9 cellular contexts compared by ENCODE assay signal in the genomic region with DNA sequence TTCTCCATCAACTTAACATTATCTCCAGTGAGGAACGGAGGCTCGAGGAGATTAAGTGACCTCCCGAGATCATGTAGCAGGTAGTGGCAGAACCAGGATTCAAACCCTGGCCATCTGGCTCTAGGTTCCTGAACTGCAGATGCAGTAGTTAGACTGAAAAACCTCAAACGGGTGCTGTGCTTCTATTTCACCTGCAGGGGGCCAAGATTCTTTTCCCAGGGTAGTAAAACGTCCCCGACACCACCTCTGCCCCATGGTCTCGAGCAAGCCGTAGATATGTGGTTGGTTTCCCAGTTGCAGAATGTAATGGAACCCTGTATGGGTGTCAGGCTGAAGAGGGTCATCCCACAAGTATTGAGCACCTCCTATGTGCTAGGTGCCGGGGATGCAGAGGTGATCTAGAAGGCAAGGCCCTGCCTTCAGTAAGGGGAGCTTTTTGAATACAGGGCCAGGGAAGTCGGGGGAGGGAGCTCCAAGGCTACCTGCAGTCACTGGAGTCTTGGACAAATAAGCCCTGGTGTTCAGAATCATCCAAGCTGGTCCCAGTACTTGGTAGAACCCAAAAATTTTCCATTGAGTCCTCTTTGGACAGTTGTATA.
DNase-seq lines count a peak whose midpoint lies in the region; ATAC-seq and TF ChIP-seq lines count a peak whose summit lies in the region.
"Had no signal": no experiment of that assay in that cellular context is flagged by ENCODE, and none has a peak within 500 bp of the region (broad histone marks: within the 10 kb centered on the region; RNA-seq: fewer than 3 reads in every experiment).

No MANE protein-coding gene starts in this region.

- H3K36me3 ChIP-seq in OCI-LY3 (replicated peaks; ENCODE audit: low read depth, low read length) = no peaks in the 10 kb centered on the region
- no peaks in the 10 kb centered on the region for H3K36me3 ChIP-seq in gastroesophageal sphincter
- no peaks in the 10 kb centered on the region for H3K36me3 ChIP-seq in prostate gland
- H3K36me3 ChIP-seq: heart right ventricle had no signal

- no peak for ATAC-seq in gastroesophageal sphincter
- ATAC-seq in GM19395 (IDR thresholded peaks at IDR 0.05; ENCODE audit: unreplicated experiment) = no peak

- no peaks in the 10 kb centered on the region for H3K9me3 ChIP-seq in OCI-LY3 (ENCODE audit: insufficient read depth, low read length)
- no peaks in the 10 kb centered on the region for H3K9me3 ChIP-seq in gastroesophageal sphincter
- H3K9me3 ChIP-seq in prostate gland = no peaks in the 10 kb centered on the region
- H3K9me3 ChIP-seq: heart right ventricle had no signal

- peak; percentile 32 for DNase-seq in stimulated activated CD4-positive, alpha-beta T cell treated with anti-CD3 and anti-CD28 coated beads, Interleukin-15, amount 100 ng/mL, for 24 hours
- DNase-seq in stimulated activated CD4-positive, alpha-beta T cell treated with anti-CD3 and anti-CD28 coated beads, Interleukin-4, amount 100 ng/mL, for 4 hours = no peak
- DNase-seq in erythroblast (lab: John Stamatoyannopoulos, UW) = peak; percentile 38 to 54
- no peak for DNase-seq in prostate gland (ENCODE audit: low spot score)
- no peak for DNase-seq in NCI-H510A (lab: John Stamatoyannopoulos, UW)
- DNase-seq: heart right ventricle had no signal

- H3K9ac ChIP-seq in OCI-LY3 (ENCODE audit: low read length) = no peak overlapping the region

- WGBS in gastroesophageal sphincter (ENCODE audit: low coverage in 1 of 2), 2 donors = 84 to 86% methylated on average over 2 to 8 of the region's 10 CpGs
- 84% methylated on average over 10 of the region's 10 CpGs for WGBS in prostate gland

- H2AFZ ChIP-seq in OCI-LY3 (ENCODE audit: low read depth, low read length) = no peak overlapping the region

- H3K27ac ChIP-seq in OCI-LY3 (ENCODE audit: low read length) (no peak overlapping the region), gastroesophageal sphincter (no peak overlapping the region), prostate gland (no peak overlapping the region)
- H3K27ac ChIP-seq: heart right ventricle had no signal

- H4K20me1 ChIP-seq in OCI-LY3 (ENCODE audit: insufficient read depth, low read length) = peaks cover 4% of the 10 kb centered on the region; the same call in 1 of the 2 replicates

- H3K4me2 ChIP-seq in OCI-LY3 (ENCODE audit: low read length) = 0 out of 2 replicates have a peak overlapping the region, but pooled peaks have one; percentile 13

- H3K27me3 ChIP-seq in OCI-LY3 (ENCODE audit: low read depth, low read length) = peaks cover 2% of the 10 kb centered on the region; the same call in 1 of the 2 replicates
- H3K27me3 ChIP-seq in gastroesophageal sphincter = no peaks in the 10 kb centered on the region
- H3K27me3 ChIP-seq in prostate gland (replicated peaks; ENCODE audit: insufficient read depth) = no peaks in the 10 kb centered on the region
- H3K27me3 ChIP-seq: heart right ventricle had no signal

- H3K4me3 ChIP-seq in OCI-LY3 (ENCODE audit: low read length) (no peak overlapping the region), gastroesophageal sphincter (no peak overlapping the region), prostate gland (no peak overlapping the region)
- H3K4me3 ChIP-seq: heart right ventricle had no signal

- TF ChIP-seq EP300 in gastroesophageal sphincter (IDR thresholded peaks at IDR 0.05) = no peak

- TF ChIP-seq POLR2A in erythroblast (IDR thresholded peaks at IDR 0.05; ENCODE audit: low read length) = no peak
- TF ChIP-seq POLR2A in gastroesophageal sphincter (IDR thresholded peaks at IDR 0.05) = no peak
- TF ChIP-seq POLR2A in prostate gland (IDR thresholded peaks at IDR 0.05) = no peak

- intact Hi-C loops in prostate gland (cut with DNase I) = no loop called here

- TF ChIP-seq CTCF in OCI-LY3 (IDR thresholded peaks at IDR 0.05; ENCODE audit: low read depth, low read length) (peak; percentile 54), gastroesophageal sphincter (IDR thresholded peaks at IDR 0.05) (no peak), prostate gland (IDR thresholded peaks at IDR 0.05) (peak in 1 of 4 experiments; percentile 20)

- H3K79me2 ChIP-seq in OCI-LY3 (ENCODE audit: low read length) = no peaks in the 10 kb centered on the region

- H3K4me1 ChIP-seq in OCI-LY3 (ENCODE audit: low read length) (peaks cover 7% of the 10 kb centered on the region; the same call in 1 of the 2 replicates), gastroesophageal sphincter (no peaks in the 10 kb centered on the region), prostate gland (replicated peaks) (no peaks in the 10 kb centered on the region)

Comparison
In these comparisons a context has a peak if more than half of its experiments do, and no peak if none do; other contexts are left out.
1. DNase-seq: peak in stimulated activated CD4-positive, alpha-beta T cell treated with anti-CD3 and anti-CD28 coated beads, Interleukin-15, amount 100 ng/mL, for 24 hours (single experiment) and erythroblast (2 of 2); none in stimulated activated CD4-positive, alpha-beta T cell treated with anti-CD3 and anti-CD28 coated beads, Interleukin-4, amount 100 ng/mL, for 4 hours (0 of 2), prostate gland (single experiment) and NCI-H510A (single experiment).